In the genomic region with DNA sequence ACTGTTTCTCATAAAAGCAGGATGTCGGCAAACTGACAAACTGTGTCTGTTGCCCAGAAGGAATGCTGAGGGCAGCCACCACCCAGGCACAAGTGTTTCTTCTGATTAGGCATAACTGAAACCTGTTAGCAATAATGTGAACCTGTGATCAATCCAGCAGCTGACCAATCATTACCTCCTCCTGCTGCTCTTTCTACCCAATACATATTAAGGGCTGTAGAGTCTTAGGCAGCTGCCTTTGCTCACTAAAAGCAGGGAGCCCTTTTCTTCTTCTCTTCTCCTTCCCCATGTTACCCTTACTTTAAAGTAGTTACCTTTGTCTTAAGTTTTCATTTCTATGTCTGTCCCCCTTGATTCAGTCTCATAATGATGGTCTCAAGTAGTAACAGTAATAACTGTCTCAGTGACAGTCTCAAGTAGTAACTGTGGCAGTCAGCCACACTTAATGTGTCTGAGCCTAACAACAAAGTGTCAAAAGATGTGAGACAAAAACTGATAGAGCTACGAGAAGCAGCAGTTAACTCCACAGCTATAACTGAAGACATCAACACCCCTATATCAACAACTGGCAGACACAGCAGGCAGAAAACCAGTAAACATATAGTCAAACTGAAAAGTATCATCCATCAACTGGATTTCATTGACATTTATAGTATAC, we compare ENCODE assay signal across 2 cellular contexts.
A peak's percentile ranks its signal among the peaks of the same experiment; 100 is the strongest.
TF ChIP-seq lines count a peak whose summit lies in the region.

No MANE protein-coding gene starts in this region.

TF ChIP-seq in HEK293, 187 proteins besides CTCF, POLR2A, EP300 and RAD21:
- TF ChIP-seq BCL11A (tag by site-specific recombination; IDR thresholded peaks at IDR 0.05; ENCODE audit: low read depth) (no peak), SETDB1 (IDR thresholded peaks at IDR 0.05; ENCODE audit: insufficient read length, low read length) (peak; percentile 62), YY1 (tag by site-specific recombination; IDR thresholded peaks at IDR 0.05) (no peak), ZBTB20 (tag by site-specific recombination; IDR thresholded peaks at IDR 0.05) (peak; percentile 53; the same call in 1 of the 2 replicates), FEZF1 (tag by site-specific recombination; IDR thresholded peaks at IDR 0.05) (0 out of 2 replicates have a peak, but pooled peaks have one; percentile 25), ZNF24 (tag by site-specific recombination; IDR thresholded peaks at IDR 0.05) (no peak), SCRT2 (tag by site-specific recombination; IDR thresholded peaks at IDR 0.05) (no peak), ZNF830 (tag by site-specific recombination; IDR thresholded peaks at IDR 0.05; ENCODE audit: low read depth) (no peak), ZNF211 (tag by site-specific recombination; IDR thresholded peaks at IDR 0.05; ENCODE audit: low read depth) (peak; percentile 92), ZSCAN23 (tag by site-specific recombination; IDR thresholded peaks at IDR 0.05) (no peak)
- TF ChIP-seq, protein P1, sequence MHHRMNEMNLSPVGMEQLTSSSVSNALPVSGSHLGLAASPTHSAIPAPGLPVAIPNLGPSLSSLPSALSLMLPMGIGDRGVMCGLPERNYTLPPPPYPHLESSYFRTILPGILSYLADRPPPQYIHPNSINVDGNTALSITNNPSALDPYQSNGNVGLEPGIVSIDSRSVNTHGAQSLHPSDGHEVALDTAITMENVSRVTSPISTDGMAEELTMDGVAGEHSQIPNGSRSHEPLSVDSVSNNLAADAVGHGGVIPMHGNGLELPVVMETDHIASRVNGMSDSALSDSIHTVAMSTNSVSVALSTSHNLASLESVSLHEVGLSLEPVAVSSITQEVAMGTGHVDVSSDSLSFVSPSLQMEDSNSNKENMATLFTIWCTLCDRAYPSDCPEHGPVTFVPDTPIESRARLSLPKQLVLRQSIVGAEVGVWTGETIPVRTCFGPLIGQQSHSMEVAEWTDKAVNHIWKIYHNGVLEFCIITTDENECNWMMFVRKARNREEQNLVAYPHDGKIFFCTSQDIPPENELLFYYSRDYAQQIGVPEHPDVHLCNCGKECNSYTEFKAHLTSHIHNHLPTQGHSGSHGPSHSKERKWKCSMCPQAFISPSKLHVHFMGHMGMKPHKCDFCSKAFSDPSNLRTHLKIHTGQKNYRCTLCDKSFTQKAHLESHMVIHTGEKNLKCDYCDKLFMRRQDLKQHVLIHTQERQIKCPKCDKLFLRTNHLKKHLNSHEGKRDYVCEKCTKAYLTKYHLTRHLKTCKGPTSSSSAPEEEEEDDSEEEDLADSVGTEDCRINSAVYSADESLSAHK (tag by site-specific recombination; IDR thresholded peaks at IDR 0.05) = 0 out of 2 replicates have a peak, but pooled peaks have one; percentile 19
- TF ChIP-seq, protein P2, sequence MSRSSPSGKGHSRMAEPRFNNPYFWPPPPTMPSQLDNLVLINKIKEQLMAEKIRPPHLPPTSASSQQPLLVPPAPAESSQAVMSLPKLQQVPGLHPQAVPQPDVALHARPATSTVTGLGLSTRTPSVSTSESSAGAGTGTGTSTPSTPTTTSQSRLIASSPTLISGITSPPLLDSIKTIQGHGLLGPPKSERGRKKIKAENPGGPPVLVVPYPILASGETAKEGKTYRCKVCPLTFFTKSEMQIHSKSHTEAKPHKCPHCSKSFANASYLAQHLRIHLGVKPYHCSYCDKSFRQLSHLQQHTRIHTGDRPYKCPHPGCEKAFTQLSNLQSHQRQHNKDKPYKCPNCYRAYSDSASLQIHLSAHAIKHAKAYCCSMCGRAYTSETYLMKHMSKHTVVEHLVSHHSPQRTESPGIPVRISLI (tag by site-specific recombination; IDR thresholded peaks at IDR 0.05) = no peak
- TF ChIP-seq, protein P3, sequence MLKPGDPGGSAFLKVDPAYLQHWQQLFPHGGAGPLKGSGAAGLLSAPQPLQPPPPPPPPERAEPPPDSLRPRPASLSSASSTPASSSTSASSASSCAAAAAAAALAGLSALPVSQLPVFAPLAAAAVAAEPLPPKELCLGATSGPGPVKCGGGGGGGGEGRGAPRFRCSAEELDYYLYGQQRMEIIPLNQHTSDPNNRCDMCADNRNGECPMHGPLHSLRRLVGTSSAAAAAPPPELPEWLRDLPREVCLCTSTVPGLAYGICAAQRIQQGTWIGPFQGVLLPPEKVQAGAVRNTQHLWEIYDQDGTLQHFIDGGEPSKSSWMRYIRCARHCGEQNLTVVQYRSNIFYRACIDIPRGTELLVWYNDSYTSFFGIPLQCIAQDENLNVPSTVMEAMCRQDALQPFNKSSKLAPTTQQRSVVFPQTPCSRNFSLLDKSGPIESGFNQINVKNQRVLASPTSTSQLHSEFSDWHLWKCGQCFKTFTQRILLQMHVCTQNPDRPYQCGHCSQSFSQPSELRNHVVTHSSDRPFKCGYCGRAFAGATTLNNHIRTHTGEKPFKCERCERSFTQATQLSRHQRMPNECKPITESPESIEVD (tag by site-specific recombination; IDR thresholded peaks at IDR 0.05) = peak; percentile 49
- TF ChIP-seq, protein P4, sequence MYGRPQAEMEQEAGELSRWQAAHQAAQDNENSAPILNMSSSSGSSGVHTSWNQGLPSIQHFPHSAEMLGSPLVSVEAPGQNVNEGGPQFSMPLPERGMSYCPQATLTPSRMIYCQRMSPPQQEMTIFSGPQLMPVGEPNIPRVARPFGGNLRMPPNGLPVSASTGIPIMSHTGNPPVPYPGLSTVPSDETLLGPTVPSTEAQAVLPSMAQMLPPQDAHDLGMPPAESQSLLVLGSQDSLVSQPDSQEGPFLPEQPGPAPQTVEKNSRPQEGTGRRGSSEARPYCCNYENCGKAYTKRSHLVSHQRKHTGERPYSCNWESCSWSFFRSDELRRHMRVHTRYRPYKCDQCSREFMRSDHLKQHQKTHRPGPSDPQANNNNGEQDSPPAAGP (tag by site-specific recombination; IDR thresholded peaks at IDR 0.05) = no peak

TF ChIP-seq in neural cell, 6 proteins besides CTCF, POLR2A, EP300 and RAD21:
- TF ChIP-seq MXI1 (conservative IDR thresholded peaks at IDR 0.05; ENCODE audit: poor library complexity, severe bottlenecking) (no peak), SMC3 (conservative IDR thresholded peaks at IDR 0.05; ENCODE audit: poor library complexity) (no peak), POLR2AphosphoS5 (IDR thresholded peaks at IDR 0.05) (peak; percentile 91), TAF1 (IDR thresholded peaks at IDR 0.05; ENCODE audit: low read depth) (no peak)
- TF ChIP-seq, protein P5, sequence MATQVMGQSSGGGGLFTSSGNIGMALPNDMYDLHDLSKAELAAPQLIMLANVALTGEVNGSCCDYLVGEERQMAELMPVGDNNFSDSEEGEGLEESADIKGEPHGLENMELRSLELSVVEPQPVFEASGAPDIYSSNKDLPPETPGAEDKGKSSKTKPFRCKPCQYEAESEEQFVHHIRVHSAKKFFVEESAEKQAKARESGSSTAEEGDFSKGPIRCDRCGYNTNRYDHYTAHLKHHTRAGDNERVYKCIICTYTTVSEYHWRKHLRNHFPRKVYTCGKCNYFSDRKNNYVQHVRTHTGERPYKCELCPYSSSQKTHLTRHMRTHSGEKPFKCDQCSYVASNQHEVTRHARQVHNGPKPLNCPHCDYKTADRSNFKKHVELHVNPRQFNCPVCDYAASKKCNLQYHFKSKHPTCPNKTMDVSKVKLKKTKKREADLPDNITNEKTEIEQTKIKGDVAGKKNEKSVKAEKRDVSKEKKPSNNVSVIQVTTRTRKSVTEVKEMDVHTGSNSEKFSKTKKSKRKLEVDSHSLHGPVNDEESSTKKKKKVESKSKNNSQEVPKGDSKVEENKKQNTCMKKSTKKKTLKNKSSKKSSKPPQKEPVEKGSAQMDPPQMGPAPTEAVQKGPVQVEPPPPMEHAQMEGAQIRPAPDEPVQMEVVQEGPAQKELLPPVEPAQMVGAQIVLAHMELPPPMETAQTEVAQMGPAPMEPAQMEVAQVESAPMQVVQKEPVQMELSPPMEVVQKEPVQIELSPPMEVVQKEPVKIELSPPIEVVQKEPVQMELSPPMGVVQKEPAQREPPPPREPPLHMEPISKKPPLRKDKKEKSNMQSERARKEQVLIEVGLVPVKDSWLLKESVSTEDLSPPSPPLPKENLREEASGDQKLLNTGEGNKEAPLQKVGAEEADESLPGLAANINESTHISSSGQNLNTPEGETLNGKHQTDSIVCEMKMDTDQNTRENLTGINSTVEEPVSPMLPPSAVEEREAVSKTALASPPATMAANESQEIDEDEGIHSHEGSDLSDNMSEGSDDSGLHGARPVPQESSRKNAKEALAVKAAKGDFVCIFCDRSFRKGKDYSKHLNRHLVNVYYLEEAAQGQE (IDR thresholded peaks at IDR 0.05; ENCODE audit: borderline replicate concordance) = peak; percentile 45
TF ChIP-seq in neural cell: peak in this region for 2.
